2 cellular contexts compared by ENCODE assay signal in genomic region chr16:81166417-81167300, GRCh38.
A peak's percentile ranks its signal among the peaks of the same experiment; 100 is the strongest.
TF ChIP-seq lines count a peak whose summit lies in the region.

No MANE protein-coding gene starts in this region.

TF ChIP-seq in IMR-90, 13 proteins besides CTCF, POLR2A, EP300 and RAD21:
- no peak for TF ChIP-seq FOS (IDR thresholded peaks at IDR 0.05; ENCODE audit: low read depth, low read length)
- TF ChIP-seq MAZ (IDR thresholded peaks at IDR 0.05; ENCODE audit: borderline replicate concordance, low read depth, low read length): no peak
- TF ChIP-seq USF2 (IDR thresholded peaks at IDR 0.05; ENCODE audit: low read depth, low read length): no peak
- no peak for TF ChIP-seq CEBPB (IDR thresholded peaks at IDR 0.05; ENCODE audit: low read depth, low read length)
- TF ChIP-seq CHD1 (IDR thresholded peaks at IDR 0.05; ENCODE audit: low read depth, low read length): no peak
- no peak for TF ChIP-seq SMC3 (IDR thresholded peaks at IDR 0.05; ENCODE audit: low read depth, low read length)
- no peak for TF ChIP-seq RFX5 (IDR thresholded peaks at IDR 0.05; ENCODE audit: low read depth, low read length)
- TF ChIP-seq MXI1 (IDR thresholded peaks at IDR 0.05; ENCODE audit: borderline replicate concordance, low read depth, low read length): no peak
- TF ChIP-seq RCOR1 (IDR thresholded peaks at IDR 0.05; ENCODE audit: insufficient replicate concordance, low read length): no peak
- no peak for TF ChIP-seq ELK1 (IDR thresholded peaks at IDR 0.05; ENCODE audit: borderline replicate concordance, low read depth, low read length)
- no peak for TF ChIP-seq NFE2L2 (IDR thresholded peaks at IDR 0.05; ENCODE audit: low read depth, low read length)
- no peak for TF ChIP-seq MAFK (IDR thresholded peaks at IDR 0.05; ENCODE audit: low read depth, low read length)
- TF ChIP-seq BHLHE40 (IDR thresholded peaks at IDR 0.05; ENCODE audit: low read depth, low read length): no peak

TF ChIP-seq in K562, 482 proteins besides CTCF, POLR2A, EP300 and RAD21:
- TF ChIP-seq SPI1 (IDR thresholded peaks at IDR 0.05; ENCODE audit: borderline replicate concordance, low read depth, low read length) (no peak), MCM3 (IDR thresholded peaks at IDR 0.05) (no peak), CREM (IDR thresholded peaks at IDR 0.05; ENCODE audit: low read depth) (peak; percentile 37; the same call in 1 of the 2 replicates), NELFE (IDR thresholded peaks at IDR 0.05; ENCODE audit: insufficient read depth, insufficient read length) (no peak), JUND (IDR thresholded peaks at IDR 0.05; ENCODE audit: borderline replicate concordance, low read depth, low read length) (no peak), JUND (tag; IDR thresholded peaks at IDR 0.05; ENCODE audit: borderline replicate concordance, low read depth, low read length) (0 out of 3 replicates have a peak, but pooled peaks have one; percentile 26), RCOR1 (IDR thresholded peaks at IDR 0.05; ENCODE audit: borderline replicate concordance in 1 of 2, low read depth in 2 of 2, low read length in 2 of 2) (no peak), ZNF143 (CRISPR knock-in tag; IDR thresholded peaks at IDR 0.05) (no peak), SREBF2 (CRISPR knock-in tag; IDR thresholded peaks at IDR 0.05) (no peak), CHD1 (IDR thresholded peaks at IDR 0.05; ENCODE audit: low read length) (no peak), USF2 (CRISPR knock-in tag; IDR thresholded peaks at IDR 0.05) (peak; percentile 52), HDAC1 (IDR thresholded peaks at IDR 0.05) (no peak), MYNN (IDR thresholded peaks at IDR 0.05) (0 out of 2 replicates have a peak, but pooled peaks have one; percentile 26), MYNN (CRISPR knock-in tag; IDR thresholded peaks at IDR 0.05) (no peak), HOMEZ (CRISPR knock-in tag; IDR thresholded peaks at IDR 0.05) (no peak), ATF1 (CRISPR knock-in tag; IDR thresholded peaks at IDR 0.05) (no peak), ATF1 (tag; IDR thresholded peaks at IDR 0.05) (peak; percentile 57; the same call in 1 of the 2 replicates), ZNF778 (CRISPR knock-in tag; IDR thresholded peaks at IDR 0.05) (no peak), MCM7 (IDR thresholded peaks at IDR 0.05) (no peak), TCF3 (CRISPR knock-in tag; IDR thresholded peaks at IDR 0.05) (no peak), RAD51 (IDR thresholded peaks at IDR 0.05; ENCODE audit: borderline replicate concordance, low read depth) (peak; percentile 33; the same call in 1 of the 2 replicates), ATF7 (IDR thresholded peaks at IDR 0.05) (0 out of 2 replicates have a peak, but pooled peaks have one; percentile 25), SNRNP70 (optimal IDR thresholded peaks at IDR 0.05; ENCODE audit: low read depth, low read length) (no peak), TSC22D4 (tag; IDR thresholded peaks at IDR 0.05) (0 out of 2 replicates have a peak, but pooled peaks have one; percentile 19), HBP1 (CRISPR knock-in tag; IDR thresholded peaks at IDR 0.05) (no peak), GABPB1 (CRISPR knock-in tag; IDR thresholded peaks at IDR 0.05) (no peak), ZNF124 (CRISPR knock-in tag; IDR thresholded peaks at IDR 0.05) (no peak), OTX1 (CRISPR knock-in tag; IDR thresholded peaks at IDR 0.05) (0 out of 2 replicates have a peak, but pooled peaks have one; percentile 16), ATF3 (IDR thresholded peaks at IDR 0.05) (peak; percentile 68), ATF3 (CRISPR knock-in tag; conservative IDR thresholded peaks at IDR 0.05) (no peak), ZNF175 (CRISPR knock-in tag; IDR thresholded peaks at IDR 0.05; ENCODE audit: low read depth) (no peak), HDAC8 (tag; IDR thresholded peaks at IDR 0.05) (no peak), HDAC3 (IDR thresholded peaks at IDR 0.05; ENCODE audit: borderline replicate concordance, partially characterized antibody) (no peak), CEBPG (CRISPR knock-in tag; IDR thresholded peaks at IDR 0.05) (0 out of 2 replicates have a peak, but pooled peaks have one; percentile 53), CEBPG (tag; conservative IDR thresholded peaks at IDR 0.05 in 1 of 2, IDR thresholded peaks at IDR 0.05 in 1 of 2) (no peak), RHOXF2B (CRISPR knock-in tag; conservative IDR thresholded peaks at IDR 0.05) (no peak)
- TF ChIP-seq, protein P1, sequence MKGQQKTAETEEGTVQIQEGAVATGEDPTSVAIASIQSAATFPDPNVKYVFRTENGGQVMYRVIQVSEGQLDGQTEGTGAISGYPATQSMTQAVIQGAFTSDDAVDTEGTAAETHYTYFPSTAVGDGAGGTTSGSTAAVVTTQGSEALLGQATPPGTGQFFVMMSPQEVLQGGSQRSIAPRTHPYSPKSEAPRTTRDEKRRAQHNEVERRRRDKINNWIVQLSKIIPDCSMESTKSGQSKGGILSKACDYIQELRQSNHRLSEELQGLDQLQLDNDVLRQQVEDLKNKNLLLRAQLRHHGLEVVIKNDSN (CRISPR knock-in tag; IDR thresholded peaks at IDR 0.05): peak; percentile 65
- TF ChIP-seq, protein P2, sequence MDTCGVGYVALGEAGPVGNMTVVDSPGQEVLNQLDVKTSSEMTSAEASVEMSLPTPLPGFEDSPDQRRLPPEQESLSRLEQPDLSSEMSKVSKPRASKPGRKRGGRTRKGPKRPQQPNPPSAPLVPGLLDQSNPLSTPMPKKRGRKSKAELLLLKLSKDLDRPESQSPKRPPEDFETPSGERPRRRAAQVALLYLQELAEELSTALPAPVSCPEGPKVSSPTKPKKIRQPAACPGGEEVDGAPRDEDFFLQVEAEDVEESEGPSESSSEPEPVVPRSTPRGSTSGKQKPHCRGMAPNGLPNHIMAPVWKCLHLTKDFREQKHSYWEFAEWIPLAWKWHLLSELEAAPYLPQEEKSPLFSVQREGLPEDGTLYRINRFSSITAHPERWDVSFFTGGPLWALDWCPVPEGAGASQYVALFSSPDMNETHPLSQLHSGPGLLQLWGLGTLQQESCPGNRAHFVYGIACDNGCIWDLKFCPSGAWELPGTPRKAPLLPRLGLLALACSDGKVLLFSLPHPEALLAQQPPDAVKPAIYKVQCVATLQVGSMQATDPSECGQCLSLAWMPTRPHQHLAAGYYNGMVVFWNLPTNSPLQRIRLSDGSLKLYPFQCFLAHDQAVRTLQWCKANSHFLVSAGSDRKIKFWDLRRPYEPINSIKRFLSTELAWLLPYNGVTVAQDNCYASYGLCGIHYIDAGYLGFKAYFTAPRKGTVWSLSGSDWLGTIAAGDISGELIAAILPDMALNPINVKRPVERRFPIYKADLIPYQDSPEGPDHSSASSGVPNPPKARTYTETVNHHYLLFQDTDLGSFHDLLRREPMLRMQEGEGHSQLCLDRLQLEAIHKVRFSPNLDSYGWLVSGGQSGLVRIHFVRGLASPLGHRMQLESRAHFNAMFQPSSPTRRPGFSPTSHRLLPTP (IDR thresholded peaks at IDR 0.05; ENCODE audit: borderline replicate concordance, extremely low read depth, insufficient read length): no peak
- TF ChIP-seq, protein P3, sequence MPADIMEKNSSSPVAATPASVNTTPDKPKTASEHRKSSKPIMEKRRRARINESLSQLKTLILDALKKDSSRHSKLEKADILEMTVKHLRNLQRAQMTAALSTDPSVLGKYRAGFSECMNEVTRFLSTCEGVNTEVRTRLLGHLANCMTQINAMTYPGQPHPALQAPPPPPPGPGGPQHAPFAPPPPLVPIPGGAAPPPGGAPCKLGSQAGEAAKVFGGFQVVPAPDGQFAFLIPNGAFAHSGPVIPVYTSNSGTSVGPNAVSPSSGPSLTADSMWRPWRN (IDR thresholded peaks at IDR 0.05; ENCODE audit: low read depth): no peak
- TF ChIP-seq, protein P4, sequence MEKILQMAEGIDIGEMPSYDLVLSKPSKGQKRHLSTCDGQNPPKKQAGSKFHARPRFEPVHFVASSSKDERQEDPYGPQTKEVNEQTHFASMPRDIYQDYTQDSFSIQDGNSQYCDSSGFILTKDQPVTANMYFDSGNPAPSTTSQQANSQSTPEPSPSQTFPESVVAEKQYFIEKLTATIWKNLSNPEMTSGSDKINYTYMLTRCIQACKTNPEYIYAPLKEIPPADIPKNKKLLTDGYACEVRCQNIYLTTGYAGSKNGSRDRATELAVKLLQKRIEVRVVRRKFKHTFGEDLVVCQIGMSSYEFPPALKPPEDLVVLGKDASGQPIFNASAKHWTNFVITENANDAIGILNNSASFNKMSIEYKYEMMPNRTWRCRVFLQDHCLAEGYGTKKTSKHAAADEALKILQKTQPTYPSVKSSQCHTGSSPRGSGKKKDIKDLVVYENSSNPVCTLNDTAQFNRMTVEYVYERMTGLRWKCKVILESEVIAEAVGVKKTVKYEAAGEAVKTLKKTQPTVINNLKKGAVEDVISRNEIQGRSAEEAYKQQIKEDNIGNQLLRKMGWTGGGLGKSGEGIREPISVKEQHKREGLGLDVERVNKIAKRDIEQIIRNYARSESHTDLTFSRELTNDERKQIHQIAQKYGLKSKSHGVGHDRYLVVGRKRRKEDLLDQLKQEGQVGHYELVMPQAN (IDR thresholded peaks at IDR 0.05; ENCODE audit: borderline replicate concordance): no peak
TF ChIP-seq in K562: peak in this region for 12.
